Comparison of ENCODE assay signal across 8 cellular contexts in the genomic region with DNA sequence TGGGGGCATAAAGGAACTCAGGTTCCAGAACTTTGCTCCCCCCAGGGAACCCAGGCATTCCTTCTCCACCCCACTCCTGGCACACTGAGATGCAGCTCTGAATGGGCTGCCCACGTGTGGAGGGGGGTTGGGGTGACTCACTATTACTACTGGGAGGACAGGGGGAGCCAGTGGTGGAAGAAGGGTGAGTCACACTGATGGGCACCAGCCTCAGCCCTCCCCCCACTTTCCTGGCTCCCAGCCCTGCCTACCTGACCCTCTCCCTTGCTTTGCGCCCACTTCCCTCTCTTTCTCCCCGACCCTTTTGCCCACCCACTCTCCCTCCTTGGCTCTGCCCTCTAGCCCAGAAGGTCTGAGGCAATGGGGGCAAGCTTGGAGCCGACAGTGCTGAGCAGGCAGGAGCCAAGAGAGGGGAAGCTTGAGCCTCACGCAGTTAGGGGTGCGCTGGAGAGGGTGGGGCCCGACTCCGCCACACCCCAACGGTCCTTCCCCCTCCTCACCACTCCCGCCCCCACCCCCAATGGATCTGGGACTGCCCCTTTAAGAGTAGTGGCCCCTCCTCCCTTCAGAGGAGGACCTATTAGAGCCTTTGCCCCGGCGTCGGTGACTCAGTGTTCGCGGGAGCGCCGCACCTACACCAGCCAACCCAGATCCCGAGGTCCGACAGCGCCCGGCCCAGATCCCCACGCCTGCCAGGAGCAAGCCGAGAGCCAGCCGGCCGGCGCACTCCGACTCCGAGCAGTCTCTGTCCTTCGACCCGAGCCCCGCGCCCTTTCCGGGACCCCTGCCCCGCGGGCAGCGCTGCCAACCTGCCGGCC. TPM values are rescaled to one million over a fixed set of nuclear protein-coding genes. Genes with fewer than 3 reads are reported as not detected.
DNase-seq lines count a peak whose midpoint lies in the region; ATAC-seq and TF ChIP-seq lines count a peak whose summit lies in the region.

Gene LMNA, plus strand, starts transcription at position 611 of the 818 bp plus-strand sequence. CDS start 208 bp downstream, outside the sequence.

- ATAC-seq in HG03520 (IDR thresholded peaks at IDR 0.05; ENCODE audit: unreplicated experiment): peak; percentile 68

- no peak for TF ChIP-seq CTCF in AG10803 (conservative IDR thresholded peaks at IDR 0.05; ENCODE audit: low read length)

- DNase-seq in AG10803 (ENCODE audit: low read depth) (peak; percentile 98), NCI-H82 (lab: John Stamatoyannopoulos, UW) (peak; percentile 86), lung microvascular endothelial cell (ENCODE audit: low read depth in 2 of 2) (peak; percentile 94)
- DNase-seq in activated CD8-positive, alpha-beta memory T cell treated with anti-CD3 and anti-CD28 coated beads for 24 hours: peak; percentile 91
- peak; percentile 28 for DNase-seq in effector CD8-positive, alpha-beta T cell (lab: John Stamatoyannopoulos, UW)
- peak; percentile 67 for DNase-seq in stimulated activated CD8-positive, alpha-beta memory T cell treated with anti-CD3 and anti-CD28 coated beads, Interleukin-12 subunit alpha, Interleukin-12 subunit beta, amount 100 ng/mL, for 1 hour (ENCODE audit: low read depth)

- TF ChIP-seq POLR2A in GM19193 (IDR thresholded peaks at IDR 0.05; ENCODE audit: extremely low read depth, insufficient read depth, insufficient read length): peak; percentile 87

- H3K4me3 ChIP-seq in AG10803 (ENCODE audit: low read length): peak within 1 kb of the TSS; percentile 100

RNA-seq across cellular contexts. Expression of gene LMNA, which starts in this region (rescaled TPM):
- 187 and 399 TPM in 2 replicates for total RNA-seq in lung microvascular endothelial cell

Comparison
In these comparisons a context has a peak if more than half of its experiments do, and no peak if none do; other contexts are left out.
1. Peak in every context shown above with its lines: DNase-seq, ATAC-seq and H3K4me3 ChIP-seq.
2. DNase-seq: peak in every context shown above with its lines; median percentile 98 in AG10803; 94 in lung microvascular endothelial cell; 91 in activated CD8-positive, alpha-beta memory T cell treated with anti-CD3 and anti-CD28 coated beads for 24 hours; 86 in NCI-H82; 67 in stimulated activated CD8-positive, alpha-beta memory T cell treated with anti-CD3 and anti-CD28 coated beads, Interleukin-12 subunit alpha, Interleukin-12 subunit beta, amount 100 ng/mL, for 1 hour; 28 in effector CD8-positive, alpha-beta T cell.